Comparison of ENCODE assay signal across 9 cellular contexts in genomic region chr13:19587635-19588300, GRCh38. TPM values are rescaled to one million over a fixed set of nuclear protein-coding genes. Genes with fewer than 3 reads are reported as not detected.
DNase-seq lines count a peak whose midpoint lies in the region; ATAC-seq and TF ChIP-seq lines count a peak whose summit lies in the region.
"Had no signal": no experiment of that assay in that cellular context is flagged by ENCODE, and none has a peak within 500 bp of the region (broad histone marks: within the 10 kb centered on the region; RNA-seq: fewer than 3 reads in every experiment).

No MANE protein-coding gene starts in this region.

- peaks cover 14% of the 10 kb centered on the region for H3K4me1 Mint-ChIP-seq in activated CD4-positive, alpha-beta T cell treated with anti-CD3 and anti-CD28 coated beads for 36 hours
- H3K4me1 Mint-ChIP-seq in naive thymus-derived CD8-positive, alpha-beta T cell: peaks cover 9 to 27% (median 24%) of the 10 kb centered on the region in 4 donors

- ATAC-seq in activated CD4-positive, alpha-beta T cell treated with anti-CD3 and anti-CD28 coated beads for 36 hours: peak; percentile 67
- ATAC-seq in GM21423 (IDR thresholded peaks at IDR 0.05; ENCODE audit: unreplicated experiment) (peak; percentile 67), HG03558 (IDR thresholded peaks at IDR 0.05; ENCODE audit: extremely low read depth, unreplicated experiment) (peak; percentile 69)
- peak; percentile 46 for ATAC-seq in naive thymus-derived CD8-positive, alpha-beta T cell

- no peaks in the 10 kb centered on the region for H3K36me3 ChIP-seq in SJCRH30

- TF ChIP-seq CTCF in dorsolateral prefrontal cortex (IDR thresholded peaks at IDR 0.05 in 54 of 56, conservative IDR thresholded peaks at IDR 0.05 in 2 of 56; ENCODE audit: low read depth in 1 of 56, partially characterized antibody in 56 of 56) (peak in 53 of 56 donors; percentile 33 to 78 (median 56)), coronary artery (IDR thresholded peaks at IDR 0.05) (no peak)

- H3K9me3 Mint-ChIP-seq in activated CD4-positive, alpha-beta T cell treated with anti-CD3 and anti-CD28 coated beads for 36 hours (ENCODE audit: low read depth): no peaks in the 10 kb centered on the region
- peaks cover 0 to 30% (median 10%) of the 10 kb centered on the region in 9 donors for H3K9me3 Mint-ChIP-seq in naive thymus-derived CD8-positive, alpha-beta T cell

- H3K27me3 ChIP-seq in SJCRH30 (no peaks in the 10 kb centered on the region), dorsolateral prefrontal cortex (peaks cover 0 to 5% (median 0%) of the 10 kb centered on the region in 45 donors)

- no peaks in the 10 kb centered on the region for H3K9me3 ChIP-seq in SJCRH30 (replicated peaks)

- H3K27ac ChIP-seq in SJCRH30 (peak overlapping the region; percentile 33), dorsolateral prefrontal cortex (no peak overlapping the region), coronary artery (no peak overlapping the region)

- peak; percentile 46 for DNase-seq in activated CD4-positive, alpha-beta T cell treated with anti-CD3 and anti-CD28 coated beads for 36 hours
- DNase-seq in activated CD4-positive, alpha-beta T cell treated with anti-CD3 and anti-CD28 coated beads, Interleukin-2, amount 50 U/mL, for 4 hours: no peak
- DNase-seq in SJCRH30: peak; percentile 57 to 79
- peak in 2 of 10 donors; percentile 30 to 35 for DNase-seq in dorsolateral prefrontal cortex
- peak in 5 of 10 donors; percentile 30 to 52 (median 39) for DNase-seq in naive thymus-derived CD8-positive, alpha-beta T cell
- no peak for DNase-seq in coronary artery (ENCODE audit: low spot score)

- H3K4me3 Mint-ChIP-seq in activated CD4-positive, alpha-beta T cell treated with anti-CD3 and anti-CD28 coated beads for 36 hours: peak overlapping the region; percentile 78
- H3K4me3 Mint-ChIP-seq in naive thymus-derived CD8-positive, alpha-beta T cell: peak overlapping the region in 9 of 10 donors; percentile 74 to 85 (median 82)

- intact Hi-C loops in activated CD4-positive, alpha-beta T cell treated with anti-CD3 and anti-CD28 coated beads for 36 hours (cut with DNase I, micrococcal nuclease): loop anchor here (1.0 to 10.0 kb wide), 7 partner anchors 23 to 433 kb away; partner anchors contain the start of genes MPHOSPH8 (in 1 of the 2), PSPC1 (in 1 of the 2), ZMYM2 (in 1 of the 2) and ZMYM5 (in 1 of the 2)
- intact Hi-C loops in dorsolateral prefrontal cortex (cut with DNase I): no loop called here

- peaks cover 2% of the 10 kb centered on the region for H3K36me3 Mint-ChIP-seq in activated CD4-positive, alpha-beta T cell treated with anti-CD3 and anti-CD28 coated beads for 36 hours (ENCODE audit: low read depth)
- peaks cover 6 to 13% (median 8%) of the 10 kb centered on the region in 3 donors for H3K36me3 Mint-ChIP-seq in naive thymus-derived CD8-positive, alpha-beta T cell

- peak overlapping the region; percentile 56 for H3K4me3 ChIP-seq in SJCRH30
- no peak overlapping the region for H3K4me3 ChIP-seq in dorsolateral prefrontal cortex
- no peak overlapping the region for H3K4me3 ChIP-seq in coronary artery

- no peaks in the 10 kb centered on the region for H3K27me3 Mint-ChIP-seq in activated CD4-positive, alpha-beta T cell treated with anti-CD3 and anti-CD28 coated beads for 36 hours
- H3K27me3 Mint-ChIP-seq in naive thymus-derived CD8-positive, alpha-beta T cell: peaks cover 0 to 3% (median 0%) of the 10 kb centered on the region in 5 donors

- CTCF ChIA-PET in activated CD4-positive, alpha-beta T cell treated with anti-CD3 and anti-CD28 coated beads for 36 hours (lab: Charles Lee): interaction anchor here (0.9 to 1.6 kb wide), 7 partner anchors 18 to 573 kb away, joined by 3 to 7 read pairs (median 3); partner anchors contain the start of gene GJA3

- H3K27ac Mint-ChIP-seq in activated CD4-positive, alpha-beta T cell treated with anti-CD3 and anti-CD28 coated beads for 36 hours: peak overlapping the region; percentile 93
- peak overlapping the region; percentile 83 to 95 (median 90) for H3K27ac Mint-ChIP-seq in naive thymus-derived CD8-positive, alpha-beta T cell

- POLR2A ChIA-PET in activated CD4-positive, alpha-beta T cell treated with anti-CD3 and anti-CD28 coated beads for 36 hours (lab: Charles Lee): no interaction called here
- POLR2A ChIA-PET in naive thymus-derived CD8-positive, alpha-beta T cell (lab: Charles Lee): interaction anchor here (0.5 to 0.6 kb wide), 2 partner anchors 10 to 53 kb away, joined by 4 read pairs; no protein-coding TSS in a partner anchor

- H3K4me1 ChIP-seq in SJCRH30: peaks cover 11% of the 10 kb centered on the region; the same call in 1 of the 2 replicates

RNA-seq across cellular contexts. Expression of gene TPTE2, which starts 26.4 kb away (rescaled TPM):
- total RNA-seq in activated CD4-positive, alpha-beta T cell treated with anti-CD3 and anti-CD28 coated beads for 36 hours: under 1 TPM; 0.11 to 0.25 TPM
- total RNA-seq in SJCRH30 (2014; rRNA removed; shearing (Covaris generic)): not detected in 2 replicates
- total RNA-seq in dorsolateral prefrontal cortex: 1 to 10 TPM in 9 of 120 experiments, under 1 TPM in 63, not detected in 48; 0.26 to 1.7 (median 0.59) TPM
- total RNA-seq in naive thymus-derived CD8-positive, alpha-beta T cell: under 1 TPM in 1 of 2 experiments, not detected in 1; 0.31 TPM
- polyA plus RNA-seq in naive thymus-derived CD8-positive, alpha-beta T cell: under 1 TPM in 1 of 3 donors, not detected in 2; 0.17 TPM
- total RNA-seq: lower leg skin had no signal

RNA-seq across cellular contexts. Expression of gene MPHOSPH8, which starts 45.7 kb away (rescaled TPM):
- 10 to 100 TPM; 39.1 to 39.8 TPM for total RNA-seq in activated CD4-positive, alpha-beta T cell treated with anti-CD3 and anti-CD28 coated beads for 36 hours
- 25.6 and 29.5 TPM in 2 replicates for total RNA-seq in SJCRH30 (2014; rRNA removed; shearing (Covaris generic))
- 100 to 1,000 TPM in 2 of 120 experiments, 10 to 100 TPM in 118; 55.4 to 102 (median 72.7) TPM for total RNA-seq in dorsolateral prefrontal cortex
- total RNA-seq in naive thymus-derived CD8-positive, alpha-beta T cell: 100 to 1,000 TPM; 107 to 112 TPM
- polyA plus RNA-seq in naive thymus-derived CD8-positive, alpha-beta T cell: 10 to 100 TPM in 2 of 3 donors, 1 to 10 TPM in 1; 8.6 to 17.8 (median 14.4) TPM

Comparison
In these comparisons a context has a peak if more than half of its experiments do, and no peak if none do; other contexts are left out.
1. DNase-seq: peak in activated CD4-positive, alpha-beta T cell treated with anti-CD3 and anti-CD28 coated beads for 36 hours (single experiment) and SJCRH30 (2 of 2); none in activated CD4-positive, alpha-beta T cell treated with anti-CD3 and anti-CD28 coated beads, Interleukin-2, amount 50 U/mL, for 4 hours (0 of 2) and coronary artery (single experiment).
2. intact Hi-C loops: an anchor here in activated CD4-positive, alpha-beta T cell treated with anti-CD3 and anti-CD28 coated beads for 36 hours (1.0 to 10.0 kb wide); none called in dorsolateral prefrontal cortex.
3. Peak in every context shown above with its lines, with median percentiles within 50 percentile points of each other: ATAC-seq.